ENCODE assay signal across 1 cellular context in the genomic region with DNA sequence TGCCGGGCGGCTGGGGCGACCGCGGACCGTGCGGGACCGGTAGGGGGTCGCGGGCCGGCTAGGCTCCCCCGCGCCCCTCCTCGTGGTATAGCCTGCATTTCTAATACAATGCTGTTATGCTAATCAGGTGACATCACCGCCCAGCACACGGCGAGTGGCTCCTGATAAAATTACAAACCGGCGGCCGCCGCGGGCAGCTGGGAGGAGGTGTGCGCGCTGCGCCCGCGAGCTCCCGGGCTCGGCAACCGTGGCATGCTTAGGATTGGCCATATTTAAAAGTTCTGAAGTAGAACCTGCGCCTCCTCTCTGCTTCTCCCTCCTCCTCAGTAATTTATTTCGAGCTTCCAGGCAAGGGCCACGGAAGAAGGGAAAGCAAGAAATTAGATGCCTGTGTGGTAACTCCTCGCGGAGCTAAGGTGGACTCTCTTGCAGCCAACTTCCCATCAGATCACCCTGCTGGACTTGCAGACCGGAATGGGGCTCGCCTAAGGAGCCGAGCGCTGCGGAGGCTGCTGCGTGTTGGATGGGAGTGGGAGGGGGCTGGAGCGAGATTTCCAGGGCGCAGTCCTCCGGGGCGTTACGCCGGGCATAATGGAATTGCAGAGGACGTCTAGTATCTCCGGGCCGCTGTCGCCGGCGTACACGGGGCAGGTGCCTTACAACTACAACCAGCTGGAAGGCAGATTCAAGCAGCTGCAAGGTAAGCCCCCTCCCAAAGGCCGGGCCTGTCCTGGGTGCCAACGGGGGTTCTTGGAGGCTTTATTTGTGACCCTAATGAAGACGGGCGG.
A peak's percentile ranks its signal among the peaks of the same experiment; 100 is the strongest.
TF ChIP-seq lines count a peak whose summit lies in the region.

No MANE protein-coding gene starts in this region.

TF ChIP-seq in K562, 482 proteins besides CTCF, POLR2A, EP300 and RAD21 (continued from another document and continues in another):
- TF ChIP-seq, protein P1, sequence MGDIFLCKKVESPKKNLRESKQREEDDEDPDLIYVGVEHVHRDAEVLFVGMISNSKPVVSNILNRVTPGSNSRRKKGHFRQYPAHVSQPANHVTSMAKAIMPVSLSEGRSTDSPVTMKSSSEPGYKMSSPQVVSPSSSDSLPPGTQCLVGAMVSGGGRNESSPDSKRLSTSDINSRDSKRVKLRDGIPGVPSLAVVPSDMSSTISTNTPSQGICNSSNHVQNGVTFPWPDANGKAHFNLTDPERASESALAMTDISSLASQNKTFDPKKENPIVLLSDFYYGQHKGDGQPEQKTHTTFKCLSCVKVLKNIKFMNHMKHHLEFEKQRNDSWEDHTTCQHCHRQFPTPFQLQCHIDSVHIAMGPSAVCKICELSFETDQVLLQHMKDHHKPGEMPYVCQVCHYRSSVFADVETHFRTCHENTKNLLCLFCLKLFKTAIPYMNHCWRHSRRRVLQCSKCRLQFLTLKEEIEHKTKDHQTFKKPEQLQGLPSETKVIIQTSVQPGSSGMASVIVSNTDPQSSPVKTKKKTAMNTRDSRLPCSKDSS (IDR thresholded peaks at IDR 0.05; ENCODE audit: low read depth, partially characterized antibody), result no peak
- no peak for TF ChIP-seq MEF2D (tag; conservative IDR thresholded peaks at IDR 0.05; ENCODE audit: low read depth)
- no peak for TF ChIP-seq EWSR1 (IDR thresholded peaks at IDR 0.05; ENCODE audit: borderline replicate concordance, low read depth, partially characterized antibody)
- TF ChIP-seq, protein P2, sequence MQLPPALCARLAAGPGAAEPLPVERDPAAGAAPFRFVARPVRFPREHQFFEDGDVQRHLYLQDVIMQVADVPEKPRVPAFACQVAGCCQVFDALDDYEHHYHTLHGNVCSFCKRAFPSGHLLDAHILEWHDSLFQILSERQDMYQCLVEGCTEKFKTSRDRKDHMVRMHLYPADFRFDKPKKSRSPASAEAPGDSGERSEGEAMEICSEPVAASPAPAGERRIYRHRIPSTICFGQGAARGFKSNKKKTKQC (CRISPR knock-in tag; IDR thresholded peaks at IDR 0.05), result peak; percentile 66; the same call in 1 of the 2 replicates
- no peak for TF ChIP-seq XRCC4 (IDR thresholded peaks at IDR 0.05; ENCODE audit: extremely low read depth, insufficient read depth, insufficient read length)
- TF ChIP-seq JUN (IDR thresholded peaks at IDR 0.05; ENCODE audit: borderline replicate concordance, low read depth, low read length), result peak; percentile 72
- no peak for TF ChIP-seq JUN (CRISPR knock-in tag; IDR thresholded peaks at IDR 0.05; ENCODE audit: borderline replicate concordance)
- no peak for TF ChIP-seq CREBBP (IDR thresholded peaks at IDR 0.05; ENCODE audit: low read depth, low read length)
- TF ChIP-seq, protein P3, sequence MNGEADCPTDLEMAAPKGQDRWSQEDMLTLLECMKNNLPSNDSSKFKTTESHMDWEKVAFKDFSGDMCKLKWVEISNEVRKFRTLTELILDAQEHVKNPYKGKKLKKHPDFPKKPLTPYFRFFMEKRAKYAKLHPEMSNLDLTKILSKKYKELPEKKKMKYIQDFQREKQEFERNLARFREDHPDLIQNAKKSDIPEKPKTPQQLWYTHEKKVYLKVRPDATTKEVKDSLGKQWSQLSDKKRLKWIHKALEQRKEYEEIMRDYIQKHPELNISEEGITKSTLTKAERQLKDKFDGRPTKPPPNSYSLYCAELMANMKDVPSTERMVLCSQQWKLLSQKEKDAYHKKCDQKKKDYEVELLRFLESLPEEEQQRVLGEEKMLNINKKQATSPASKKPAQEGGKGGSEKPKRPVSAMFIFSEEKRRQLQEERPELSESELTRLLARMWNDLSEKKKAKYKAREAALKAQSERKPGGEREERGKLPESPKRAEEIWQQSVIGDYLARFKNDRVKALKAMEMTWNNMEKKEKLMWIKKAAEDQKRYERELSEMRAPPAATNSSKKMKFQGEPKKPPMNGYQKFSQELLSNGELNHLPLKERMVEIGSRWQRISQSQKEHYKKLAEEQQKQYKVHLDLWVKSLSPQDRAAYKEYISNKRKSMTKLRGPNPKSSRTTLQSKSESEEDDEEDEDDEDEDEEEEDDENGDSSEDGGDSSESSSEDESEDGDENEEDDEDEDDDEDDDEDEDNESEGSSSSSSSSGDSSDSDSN (IDR thresholded peaks at IDR 0.05; ENCODE audit: borderline replicate concordance in 1 of 2, low read depth in 2 of 2, low read length in 2 of 2), result peak in 1 of 2 experiments; percentile 93; a peak in 2 of 4 replicates
- TF ChIP-seq FIP1L1 (IDR thresholded peaks at IDR 0.05; ENCODE audit: low read depth, low read length, poor library complexity, severe bottlenecking), result no peak
- TF ChIP-seq ZNF165 (CRISPR knock-in tag; IDR thresholded peaks at IDR 0.05; ENCODE audit: borderline replicate concordance), result no peak
- no peak for TF ChIP-seq POU5F1 (IDR thresholded peaks at IDR 0.05; ENCODE audit: borderline replicate concordance, low read depth, low read length, partially characterized antibody)
- no peak for TF ChIP-seq NUFIP1 (IDR thresholded peaks at IDR 0.05; ENCODE audit: partially characterized antibody)
- 0 out of 2 replicates have a peak, but pooled peaks have one; percentile 22 for TF ChIP-seq XRCC5 (IDR thresholded peaks at IDR 0.05; ENCODE audit: low read depth, low read length)
- TF ChIP-seq, protein P4, sequence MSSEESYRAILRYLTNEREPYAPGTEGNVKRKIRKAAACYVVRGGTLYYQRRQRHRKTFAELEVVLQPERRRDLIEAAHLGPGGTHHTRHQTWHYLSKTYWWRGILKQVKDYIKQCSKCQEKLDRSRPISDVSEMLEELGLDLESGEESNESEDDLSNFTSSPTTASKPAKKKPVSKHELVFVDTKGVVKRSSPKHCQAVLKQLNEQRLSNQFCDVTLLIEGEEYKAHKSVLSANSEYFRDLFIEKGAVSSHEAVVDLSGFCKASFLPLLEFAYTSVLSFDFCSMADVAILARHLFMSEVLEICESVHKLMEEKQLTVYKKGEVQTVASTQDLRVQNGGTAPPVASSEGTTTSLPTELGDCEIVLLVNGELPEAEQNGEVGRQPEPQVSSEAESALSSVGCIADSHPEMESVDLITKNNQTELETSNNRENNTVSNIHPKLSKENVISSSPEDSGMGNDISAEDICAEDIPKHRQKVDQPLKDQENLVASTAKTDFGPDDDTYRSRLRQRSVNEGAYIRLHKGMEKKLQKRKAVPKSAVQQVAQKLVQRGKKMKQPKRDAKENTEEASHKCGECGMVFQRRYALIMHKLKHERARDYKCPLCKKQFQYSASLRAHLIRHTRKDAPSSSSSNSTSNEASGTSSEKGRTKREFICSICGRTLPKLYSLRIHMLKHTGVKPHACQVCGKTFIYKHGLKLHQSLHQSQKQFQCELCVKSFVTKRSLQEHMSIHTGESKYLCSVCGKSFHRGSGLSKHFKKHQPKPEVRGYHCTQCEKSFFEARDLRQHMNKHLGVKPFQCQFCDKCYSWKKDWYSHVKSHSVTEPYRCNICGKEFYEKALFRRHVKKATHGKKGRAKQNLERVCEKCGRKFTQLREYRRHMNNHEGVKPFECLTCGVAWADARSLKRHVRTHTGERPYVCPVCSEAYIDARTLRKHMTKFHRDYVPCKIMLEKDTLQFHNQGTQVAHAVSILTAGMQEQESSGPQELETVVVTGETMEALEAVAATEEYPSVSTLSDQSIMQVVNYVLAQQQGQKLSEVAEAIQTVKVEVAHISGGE (CRISPR knock-in tag; IDR thresholded peaks at IDR 0.05), result no peak
- TF ChIP-seq, protein P5, sequence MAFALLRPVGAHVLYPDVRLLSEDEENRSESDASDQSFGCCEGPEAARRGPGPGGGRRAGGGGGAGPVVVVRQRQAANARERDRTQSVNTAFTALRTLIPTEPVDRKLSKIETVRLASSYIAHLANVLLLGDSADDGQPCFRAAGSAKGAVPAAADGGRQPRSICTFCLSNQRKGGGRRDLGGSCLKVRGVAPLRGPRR (CRISPR knock-in tag; IDR thresholded peaks at IDR 0.05), result no peak
- TF ChIP-seq PPARD (CRISPR knock-in tag; IDR thresholded peaks at IDR 0.05), result no peak
- no peak for TF ChIP-seq ZNF143 (CRISPR knock-in tag; IDR thresholded peaks at IDR 0.05)
- peak; percentile 89 for TF ChIP-seq POLR2G (IDR thresholded peaks at IDR 0.05; ENCODE audit: low read depth, low read length)
- TF ChIP-seq GABPB2 (CRISPR knock-in tag; conservative IDR thresholded peaks at IDR 0.05), result no peak
- TF ChIP-seq, protein P6, sequence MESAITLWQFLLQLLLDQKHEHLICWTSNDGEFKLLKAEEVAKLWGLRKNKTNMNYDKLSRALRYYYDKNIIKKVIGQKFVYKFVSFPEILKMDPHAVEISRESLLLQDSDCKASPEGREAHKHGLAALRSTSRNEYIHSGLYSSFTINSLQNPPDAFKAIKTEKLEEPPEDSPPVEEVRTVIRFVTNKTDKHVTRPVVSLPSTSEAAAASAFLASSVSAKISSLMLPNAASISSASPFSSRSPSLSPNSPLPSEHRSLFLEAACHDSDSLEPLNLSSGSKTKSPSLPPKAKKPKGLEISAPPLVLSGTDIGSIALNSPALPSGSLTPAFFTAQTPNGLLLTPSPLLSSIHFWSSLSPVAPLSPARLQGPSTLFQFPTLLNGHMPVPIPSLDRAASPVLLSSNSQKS (CRISPR knock-in tag; IDR thresholded peaks at IDR 0.05), result no peak
- no peak for TF ChIP-seq RNF2 (IDR thresholded peaks at IDR 0.05)
- TF ChIP-seq, protein P7, sequence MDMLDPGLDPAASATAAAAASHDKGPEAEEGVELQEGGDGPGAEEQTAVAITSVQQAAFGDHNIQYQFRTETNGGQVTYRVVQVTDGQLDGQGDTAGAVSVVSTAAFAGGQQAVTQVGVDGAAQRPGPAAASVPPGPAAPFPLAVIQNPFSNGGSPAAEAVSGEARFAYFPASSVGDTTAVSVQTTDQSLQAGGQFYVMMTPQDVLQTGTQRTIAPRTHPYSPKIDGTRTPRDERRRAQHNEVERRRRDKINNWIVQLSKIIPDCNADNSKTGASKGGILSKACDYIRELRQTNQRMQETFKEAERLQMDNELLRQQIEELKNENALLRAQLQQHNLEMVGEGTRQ (CRISPR knock-in tag; IDR thresholded peaks at IDR 0.05), result no peak
- TF ChIP-seq SRSF3 (IDR thresholded peaks at IDR 0.05; ENCODE audit: insufficient read depth, low read length), result no peak
- TF ChIP-seq GTF2F1 (IDR thresholded peaks at IDR 0.05; ENCODE audit: low read depth, low read length), result no peak
- no peak for TF ChIP-seq ZNF174 (CRISPR knock-in tag; IDR thresholded peaks at IDR 0.05)
- TF ChIP-seq, protein P8, sequence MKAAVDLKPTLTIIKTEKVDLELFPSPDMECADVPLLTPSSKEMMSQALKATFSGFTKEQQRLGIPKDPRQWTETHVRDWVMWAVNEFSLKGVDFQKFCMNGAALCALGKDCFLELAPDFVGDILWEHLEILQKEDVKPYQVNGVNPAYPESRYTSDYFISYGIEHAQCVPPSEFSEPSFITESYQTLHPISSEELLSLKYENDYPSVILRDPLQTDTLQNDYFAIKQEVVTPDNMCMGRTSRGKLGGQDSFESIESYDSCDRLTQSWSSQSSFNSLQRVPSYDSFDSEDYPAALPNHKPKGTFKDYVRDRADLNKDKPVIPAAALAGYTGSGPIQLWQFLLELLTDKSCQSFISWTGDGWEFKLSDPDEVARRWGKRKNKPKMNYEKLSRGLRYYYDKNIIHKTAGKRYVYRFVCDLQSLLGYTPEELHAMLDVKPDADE (conservative IDR thresholded peaks at IDR 0.05; ENCODE audit: control insufficient read depth, low read depth, low read length), result no peak
- TF ChIP-seq NR2F6 (CRISPR knock-in tag; IDR thresholded peaks at IDR 0.05), result no peak
- no peak for TF ChIP-seq SIRT6 (IDR thresholded peaks at IDR 0.05; ENCODE audit: low read depth, low read length)
- no peak for TF ChIP-seq KLF1 (tag; IDR thresholded peaks at IDR 0.05)
- no peak for TF ChIP-seq NR3C1 (CRISPR knock-in tag; IDR thresholded peaks at IDR 0.05)
- TF ChIP-seq, protein P9, sequence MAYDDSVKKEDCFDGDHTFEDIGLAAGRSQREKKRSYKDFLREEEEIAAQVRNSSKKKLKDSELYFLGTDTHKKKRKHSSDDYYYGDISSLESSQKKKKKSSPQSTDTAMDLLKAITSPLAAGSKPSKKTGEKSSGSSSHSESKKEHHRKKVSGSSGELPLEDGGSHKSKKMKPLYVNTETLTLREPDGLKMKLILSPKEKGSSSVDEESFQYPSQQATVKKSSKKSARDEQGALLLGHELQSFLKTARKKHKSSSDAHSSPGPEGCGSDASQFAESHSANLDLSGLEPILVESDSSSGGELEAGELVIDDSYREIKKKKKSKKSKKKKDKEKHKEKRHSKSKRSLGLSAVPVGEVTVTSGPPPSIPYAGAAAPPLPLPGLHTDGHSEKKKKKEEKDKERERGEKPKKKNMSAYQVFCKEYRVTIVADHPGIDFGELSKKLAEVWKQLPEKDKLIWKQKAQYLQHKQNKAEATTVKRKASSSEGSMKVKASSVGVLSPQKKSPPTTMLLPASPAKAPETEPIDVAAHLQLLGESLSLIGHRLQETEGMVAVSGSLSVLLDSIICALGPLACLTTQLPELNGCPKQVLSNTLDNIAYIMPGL (CRISPR knock-in tag; IDR thresholded peaks at IDR 0.05), result no peak
- TF ChIP-seq BRCA1 (IDR thresholded peaks at IDR 0.05), result no peak
- no peak for TF ChIP-seq BRCA1 (CRISPR knock-in tag; IDR thresholded peaks at IDR 0.05)
- TF ChIP-seq ZC3H4 (CRISPR knock-in tag; IDR thresholded peaks at IDR 0.05; ENCODE audit: borderline replicate concordance), result no peak; the same call in 1 of the 2 replicates
- no peak for TF ChIP-seq CTBP1 (IDR thresholded peaks at IDR 0.05; ENCODE audit: borderline replicate concordance)
- TF ChIP-seq DPF2 (IDR thresholded peaks at IDR 0.05), result no peak
- TF ChIP-seq, protein P10, sequence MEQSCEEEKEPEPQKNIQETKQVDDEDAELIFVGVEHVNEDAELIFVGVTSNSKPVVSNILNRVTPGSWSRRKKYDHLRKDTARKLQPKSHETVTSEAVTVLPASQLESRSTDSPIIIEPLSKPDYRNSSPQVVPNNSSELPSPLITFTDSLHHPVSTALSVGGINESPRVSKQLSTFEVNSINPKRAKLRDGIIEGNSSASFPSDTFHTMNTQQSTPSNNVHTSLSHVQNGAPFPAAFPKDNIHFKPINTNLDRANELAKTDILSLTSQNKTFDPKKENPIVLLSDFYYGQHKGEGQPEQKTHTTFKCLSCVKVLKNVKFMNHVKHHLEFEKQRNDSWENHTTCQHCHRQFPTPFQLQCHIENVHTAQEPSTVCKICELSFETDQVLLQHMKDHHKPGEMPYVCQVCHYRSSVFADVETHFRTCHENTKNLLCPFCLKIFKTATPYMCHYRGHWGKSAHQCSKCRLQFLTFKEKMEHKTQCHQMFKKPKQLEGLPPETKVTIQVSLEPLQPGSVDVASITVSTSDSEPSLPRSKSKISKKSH (CRISPR knock-in tag; IDR thresholded peaks at IDR 0.05), result no peak
- no peak for TF ChIP-seq SIX5 (IDR thresholded peaks at IDR 0.05; ENCODE audit: borderline replicate concordance in 1 of 2, insufficient read depth in 1 of 2, low read depth in 1 of 2, low read length in 2 of 2)
- TF ChIP-seq BRD4 (IDR thresholded peaks at IDR 0.05), result no peak
- peak; percentile 45; the same call in 1 of the 2 replicates for TF ChIP-seq PHF8 (IDR thresholded peaks at IDR 0.05; ENCODE audit: borderline replicate concordance, low read length)
- TF ChIP-seq NBN (IDR thresholded peaks at IDR 0.05; ENCODE audit: low read depth), result 0 out of 2 replicates have a peak, but pooled peaks have one; percentile 23
- TF ChIP-seq MBD2 (IDR thresholded peaks at IDR 0.05; ENCODE audit: borderline replicate concordance, low read depth), result no peak
- TF ChIP-seq MAFG (tag; conservative IDR thresholded peaks at IDR 0.05), result no peak
- 0 out of 2 replicates have a peak, but pooled peaks have one; percentile 10 for TF ChIP-seq TCF7 (IDR thresholded peaks at IDR 0.05; ENCODE audit: borderline replicate concordance)
- TF ChIP-seq ZNF41 (CRISPR knock-in tag; conservative IDR thresholded peaks at IDR 0.05), result no peak
- TF ChIP-seq KHSRP (IDR thresholded peaks at IDR 0.05), result no peak
- peak; percentile 45 for TF ChIP-seq EP400 (IDR thresholded peaks at IDR 0.05)
- no peak for TF ChIP-seq KLF13 (tag; IDR thresholded peaks at IDR 0.05; ENCODE audit: borderline replicate concordance, low read depth)
- no peak for TF ChIP-seq E2F3 (CRISPR knock-in tag; IDR thresholded peaks at IDR 0.05)
- no peak for TF ChIP-seq ZNF586 (CRISPR knock-in tag; conservative IDR thresholded peaks at IDR 0.05)
- TF ChIP-seq FOXK1 (CRISPR knock-in tag; IDR thresholded peaks at IDR 0.05; ENCODE audit: borderline replicate concordance), result no peak
- TF ChIP-seq RBM15 (IDR thresholded peaks at IDR 0.05; ENCODE audit: insufficient read depth, low read length), result no peak
